Comparison of ENCODE assay signal across 20 cellular contexts in genomic region chr4:36854554-36854953, GRCh38.
A peak's percentile ranks its signal among the peaks of the same experiment; 100 is the strongest.
DNase-seq lines count a peak whose midpoint lies in the region; ATAC-seq, FAIRE-seq and TF ChIP-seq lines count a peak whose summit lies in the region.
"Had no signal": no experiment of that assay in that cellular context is flagged by ENCODE, and none has a peak within 500 bp of the region (broad histone marks: within the 10 kb centered on the region; RNA-seq: fewer than 3 reads in every experiment).

No MANE protein-coding gene starts in this region.

- H3K4me2 ChIP-seq in GM12878 (ENCODE audit: control insufficient read depth, insufficient read depth) (no peak overlapping the region), hepatocyte (no peak overlapping the region)

- no peak for TF ChIP-seq POLR2A in GM12878 (IDR thresholded peaks at IDR 0.05; ENCODE audit: low read depth, low read length)

- H3K9me2 ChIP-seq in hepatocyte (replicated peaks; ENCODE audit: insufficient read depth) = no peaks in the 10 kb centered on the region

- DNase-seq in GM12878 (ENCODE audit: low read depth, low spot score) = no peak
- no peak for DNase-seq in coronary artery (ENCODE audit: low spot score)
- no peak for DNase-seq in hepatocyte (ENCODE audit: low spot score)
- DNase-seq in COLO668 (lab: John Stamatoyannopoulos, UW; ENCODE audit: unreplicated experiment) = no peak
- no peak for DNase-seq in SIG-M5 treated with dmso at 0.1 percent for 504 hours (lab: John Stamatoyannopoulos, UW; ENCODE audit: unreplicated experiment)
- DNase-seq: activated CD4-positive, alpha-beta T cell treated with anti-CD3 and anti-CD28 coated beads for 48 hours; activated CD8-positive, alpha-beta memory T cell treated with anti-CD3 and anti-CD28 coated beads, Interleukin-2, amount 50 U/mL, for 48 hours; activated gamma-delta T cell treated with Interleukin-2 at 50 U/mL for 16 hours; AML-193; amniotic stem cell; COR-L47; GOT3; left lung; MM.1S had no signal

- H2AFZ ChIP-seq in GM12878 (ENCODE audit: control insufficient read depth, low read depth, low read length) (no peak overlapping the region), hepatocyte (no peak overlapping the region)

- H3K36me3 ChIP-seq in GM12878 (ENCODE audit: control insufficient read depth in 2 of 2, insufficient read depth in 2 of 2, low read length in 1 of 2) (no peaks in the 10 kb centered on the region), hepatocyte (replicated peaks; ENCODE audit: insufficient read depth, low read depth) (no peaks in the 10 kb centered on the region)
- H3K36me3 ChIP-seq: left lung, right atrium auricular region had no signal

- no peaks in the 10 kb centered on the region for H3K9me3 ChIP-seq in GM12878 (replicated peaks; ENCODE audit: control insufficient read depth, insufficient read depth, low read length)
- H3K9me3 ChIP-seq in hepatocyte (ENCODE audit: low read depth) = no peaks in the 10 kb centered on the region
- H3K9me3 ChIP-seq: right atrium auricular region had no signal

- TF ChIP-seq CTCF in GM12878 (IDR thresholded peaks at IDR 0.05 in 2 of 3, conservative IDR thresholded peaks at IDR 0.05 in 1 of 3; ENCODE audit: control insufficient read depth in 2 of 3, extremely low read depth in 1 of 3, insufficient read depth in 1 of 3, low read depth in 3 of 3, low read length in 3 of 3) (no peak), coronary artery (IDR thresholded peaks at IDR 0.05) (no peak), hepatocyte (IDR thresholded peaks at IDR 0.05; ENCODE audit: poor library complexity) (no peak)

- CTCF ChIA-PET in GM12878 (lab: Yijun Ruan, JAX) = no interaction called here

- POLR2A ChIA-PET in GM12878 (lab: Charles Lee) = no interaction called here

- WGBS in GM12878 (ENCODE audit: insufficient coverage, insufficient replicate concordance, low lambda C conversion rate, missing lambda C conversion rate) = 9% methylated on average over 5 of the region's 5 CpGs
- WGBS in hepatocyte (ENCODE audit: low lambda C conversion rate, missing lambda C conversion rate) = 61% methylated on average over 5 of the region's 5 CpGs

- ATAC-seq in GM18868 (IDR thresholded peaks at IDR 0.05; ENCODE audit: unreplicated experiment) = peak; percentile 99
- ATAC-seq in GM21717 (IDR thresholded peaks at IDR 0.05; ENCODE audit: unreplicated experiment) = peak; percentile 86
- peak; percentile 93 for ATAC-seq in HG03095 (IDR thresholded peaks at IDR 0.05; ENCODE audit: unreplicated experiment)
- peak; percentile 95 for ATAC-seq in GM12878
- ATAC-seq: left lung; stimulated activated memory B cell treated with anti-CD40 and anti-IgM and Interleukin-4, amounts not matched to agents 10 μg/mL and 1 μg/mL and 100 μg/mL, for 72 hours had no signal

- no peak for TF ChIP-seq EP300 in GM12878 (IDR thresholded peaks at IDR 0.05; ENCODE audit: borderline replicate concordance in 1 of 2, control insufficient read depth in 1 of 2, low read depth in 2 of 2, low read length in 2 of 2)

- no TSS peak for BruUV-seq in GM12878 (replicated peaks; lab: Mats Ljungman, UMichigan)

- H3K79me2 ChIP-seq in GM12878 (ENCODE audit: control insufficient read depth, insufficient read depth, low read length) (no peaks in the 10 kb centered on the region), hepatocyte (no peaks in the 10 kb centered on the region)

- in situ Hi-C loops in GM12878 (cut with MboI) = no loop called here

- H3K4me1 ChIP-seq in GM12878 (ENCODE audit: control insufficient read depth, insufficient read depth, low read length) = no peaks in the 10 kb centered on the region
- H3K4me1 ChIP-seq in hepatocyte (ENCODE audit: insufficient read depth) = no peaks in the 10 kb centered on the region
- H3K4me1 ChIP-seq: left lung, right atrium auricular region had no signal

- no peak for FAIRE-seq in GM12878 (lab: Jason Lieb, UNC)

- no peak overlapping the region for H3K27ac ChIP-seq in GM12878 (ENCODE audit: control insufficient read depth, insufficient read depth)
- no peak overlapping the region for H3K27ac ChIP-seq in coronary artery
- no peak overlapping the region for H3K27ac ChIP-seq in hepatocyte
- H3K27ac ChIP-seq: left lung, right atrium auricular region, RWPE1 had no signal

- H3K4me3 ChIP-seq in GM12878 = no peak overlapping the region
- H3K4me3 ChIP-seq in coronary artery = no peak overlapping the region
- H3K4me3 ChIP-seq in hepatocyte = no peak overlapping the region
- H3K4me3 ChIP-seq: left lung, right atrium auricular region had no signal

- no peak overlapping the region for H3K9ac ChIP-seq in GM12878 (ENCODE audit: control insufficient read depth, insufficient read depth, low read length)

- intact Hi-C loops in GM12878 (cut with micrococcal nuclease; ENCODE audit: unreplicated experiment) = no loop called here

- no peak for TF ChIP-seq RAD21 in GM12878 (IDR thresholded peaks at IDR 0.05; ENCODE audit: insufficient read depth, low read depth, low read length)

- no peaks in the 10 kb centered on the region for H4K20me1 ChIP-seq in GM12878 (ENCODE audit: control insufficient read depth, insufficient read depth)
- no peaks in the 10 kb centered on the region for H4K20me1 ChIP-seq in hepatocyte (ENCODE audit: insufficient read depth, poor library complexity, severe bottlenecking)

- H3K27me3 ChIP-seq in GM12878 (replicated peaks in 1 of 2; ENCODE audit: control insufficient read depth in 2 of 2, insufficient read depth in 2 of 2, low read length in 1 of 2) (no peaks in the 10 kb centered on the region), hepatocyte (no peaks in the 10 kb centered on the region)
- H3K27me3 ChIP-seq: left lung, right atrium auricular region had no signal

- RAD21 ChIA-PET in GM12878 (lab: Charles Lee; ENCODE audit: unreplicated experiment) = interaction anchor here (1.0 to 1.2 kb wide), 2 partner anchors 15 to 303 kb away, joined by 3 to 4 read pairs; no protein-coding TSS in a partner anchor

- SMC1A ChIA-PET in GM12878 (lab: Charles Lee; ENCODE audit: uncharacterized antibody, unreplicated experiment) = interaction anchor here (1.0 to 1.3 kb wide), 2 partner anchors 9 to 79 kb away, joined by 3 to 5 read pairs; no protein-coding TSS in a partner anchor

TF ChIP-seq in GM12878, 131 proteins besides CTCF, POLR2A, EP300 and RAD21 (continues in another document):
- TF ChIP-seq SPI1 (IDR thresholded peaks at IDR 0.05; ENCODE audit: borderline replicate concordance, insufficient read depth, low read depth, low read length) (peak; percentile 75), SMC3 (IDR thresholded peaks at IDR 0.05; ENCODE audit: borderline replicate concordance, low read length) (no peak), LARP7 (IDR thresholded peaks at IDR 0.05) (no peak), RBBP5 (conservative IDR thresholded peaks at IDR 0.05) (no peak), MTA2 (IDR thresholded peaks at IDR 0.05; ENCODE audit: low read depth) (peak; percentile 31; the same call in 1 of the 2 replicates), ZZZ3 (IDR thresholded peaks at IDR 0.05; ENCODE audit: control insufficient read depth, insufficient read length, low read depth) (no peak), IKZF2 (IDR thresholded peaks at IDR 0.05) (no peak; a peak in 1 of 4 replicates), DPF2 (IDR thresholded peaks at IDR 0.05) (0 out of 2 replicates have a peak, but pooled peaks have one; percentile 27), SIX5 (IDR thresholded peaks at IDR 0.05; ENCODE audit: low read depth, low read length, severe bottlenecking) (no peak), RELB (IDR thresholded peaks at IDR 0.05; ENCODE audit: low read depth) (peak; percentile 42; the same call in 1 of the 2 replicates)
- TF ChIP-seq, protein P1, sequence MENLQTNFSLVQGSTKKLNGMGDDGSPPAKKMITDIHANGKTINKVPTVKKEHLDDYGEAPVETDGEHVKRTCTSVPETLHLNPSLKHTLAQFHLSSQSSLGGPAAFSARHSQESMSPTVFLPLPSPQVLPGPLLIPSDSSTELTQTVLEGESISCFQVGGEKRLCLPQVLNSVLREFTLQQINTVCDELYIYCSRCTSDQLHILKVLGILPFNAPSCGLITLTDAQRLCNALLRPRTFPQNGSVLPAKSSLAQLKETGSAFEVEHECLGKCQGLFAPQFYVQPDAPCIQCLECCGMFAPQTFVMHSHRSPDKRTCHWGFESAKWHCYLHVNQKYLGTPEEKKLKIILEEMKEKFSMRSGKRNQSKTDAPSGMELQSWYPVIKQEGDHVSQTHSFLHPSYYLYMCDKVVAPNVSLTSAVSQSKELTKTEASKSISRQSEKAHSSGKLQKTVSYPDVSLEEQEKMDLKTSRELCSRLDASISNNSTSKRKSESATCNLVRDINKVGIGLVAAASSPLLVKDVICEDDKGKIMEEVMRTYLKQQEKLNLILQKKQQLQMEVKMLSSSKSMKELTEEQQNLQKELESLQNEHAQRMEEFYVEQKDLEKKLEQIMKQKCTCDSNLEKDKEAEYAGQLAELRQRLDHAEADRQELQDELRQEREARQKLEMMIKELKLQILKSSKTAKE (IDR thresholded peaks at IDR 0.05; ENCODE audit: low read depth, poor library complexity, severe bottlenecking) = peak; percentile 90
